Comparison of ENCODE assay signal across 24 cellular contexts in the genomic region with DNA sequence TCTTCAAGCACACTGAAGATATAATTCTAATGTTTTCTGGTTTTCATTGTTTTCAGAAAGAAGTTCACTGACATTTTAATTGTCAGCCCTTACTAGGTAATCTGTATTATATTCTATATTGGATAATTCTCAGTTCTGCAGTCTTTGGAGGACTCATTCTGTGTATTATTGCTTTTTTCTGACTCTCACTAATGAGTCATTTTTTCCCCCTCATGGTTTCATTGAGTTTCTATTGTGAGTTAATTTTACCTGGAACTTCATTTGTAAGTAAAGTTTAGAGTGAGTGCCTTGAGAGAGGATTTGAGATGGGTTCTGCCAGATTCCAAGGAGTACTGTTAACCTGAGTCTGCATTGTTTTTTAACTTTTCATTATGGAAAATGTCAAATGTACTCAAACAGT.
DNase-seq lines count a peak whose midpoint lies in the region; ATAC-seq and TF ChIP-seq lines count a peak whose summit lies in the region.
"Had no signal": no experiment of that assay in that cellular context is flagged by ENCODE, and none has a peak within 500 bp of the region (broad histone marks: within the 10 kb centered on the region; RNA-seq: fewer than 3 reads in every experiment).

No MANE protein-coding gene starts in this region.

- H3K4me3 Mint-ChIP-seq in endodermal cell, result no peak overlapping the region
- H3K4me3 Mint-ChIP-seq: activated naive CD8-positive, alpha-beta T cell treated with anti-CD3 and anti-CD28 coated beads for 36 hours; CD14-positive monocyte; central memory CD8-positive, alpha-beta T cell had no signal

- H3K9me3 Mint-ChIP-seq in endodermal cell, result peaks cover 6% of the 10 kb centered on the region
- H3K9me3 Mint-ChIP-seq: activated T-helper 2 cell treated with anti-CD3 and anti-CD28 coated beads, Interferon-gamma antibody, Interleukin-2, Interleukin-4, amounts not matched to agents 10 μg/mL and 5 μg/mL and 100 μg/mL, durations not matched to agents 14 hours and 24 hours and 36 hours had no signal

- H3K27me3 ChIP-seq in vagina, result no peaks in the 10 kb centered on the region
- H3K27me3 ChIP-seq in endodermal cell (ENCODE audit: control insufficient read depth, insufficient read depth, low read length, poor library complexity, severe bottlenecking), result no peaks in the 10 kb centered on the region
- H3K27me3 ChIP-seq: dorsolateral prefrontal cortex, Peyer's patch had no signal

- H3K9ac ChIP-seq in endodermal cell (ENCODE audit: extremely low read depth, low read length, poor library complexity, severe bottlenecking), result no peak overlapping the region

- intact Hi-C loops in vagina (cut with DNase I), result no loop called here

- ATAC-seq in GM18867 (IDR thresholded peaks at IDR 0.05; ENCODE audit: unreplicated experiment), result peak; percentile 59
- peak; percentile 52 for ATAC-seq in GM21423 (IDR thresholded peaks at IDR 0.05; ENCODE audit: unreplicated experiment)
- ATAC-seq in HG03432 (IDR thresholded peaks at IDR 0.05; ENCODE audit: unreplicated experiment), result peak; percentile 60

- H3K9me3 ChIP-seq in vagina (no peaks in the 10 kb centered on the region), endodermal cell (ENCODE audit: control insufficient read depth, low read length) (no peaks in the 10 kb centered on the region)
- H3K9me3 ChIP-seq: Peyer's patch, prostate gland had no signal

- H3K4me3 ChIP-seq in vagina, result no peak overlapping the region
- no peak overlapping the region for H3K4me3 ChIP-seq in endodermal cell (ENCODE audit: low read length)
- H3K4me3 ChIP-seq: dorsolateral prefrontal cortex, Peyer's patch, prostate gland had no signal

- no peaks in the 10 kb centered on the region for H3K36me3 Mint-ChIP-seq in endodermal cell (ENCODE audit: low read depth)
- H3K36me3 Mint-ChIP-seq: activated naive CD8-positive, alpha-beta T cell treated with anti-CD3 and anti-CD28 coated beads for 36 hours; CD14-positive monocyte had no signal

- no peak for TF ChIP-seq POLR2A in vagina (IDR thresholded peaks at IDR 0.05)

- TF ChIP-seq CTCF in vagina (IDR thresholded peaks at IDR 0.05) (no peak), endodermal cell (conservative IDR thresholded peaks at IDR 0.05) (no peak)

- DNase-seq in vagina (ENCODE audit: extremely low spot score in 2 of 2) (no peak), endodermal cell (no peak), CD1c-positive myeloid dendritic cell (ENCODE audit: extremely low spot score) (no peak)
- no peak for DNase-seq in activated CD4-positive, alpha-beta T cell treated with anti-CD3 and anti-CD28 coated beads for 4 hours
- DNase-seq: activated CD4-positive, alpha-beta T cell treated with anti-CD3 and anti-CD28 coated beads, Interleukin-2, amount 50 U/mL, for 1 hour; activated CD8-positive, alpha-beta memory T cell treated with anti-CD3 and anti-CD28 coated beads, Interleukin-2, amount 50 U/mL, for 4 hours; activated naive CD8-positive, alpha-beta T cell treated with anti-CD3 and anti-CD28 coated beads for 36 hours; dorsolateral prefrontal cortex; glutamatergic neuron; GOT3; kidney glomerular epithelial cell; NCI-H1105 treated with DMSO at 0.1 percent for 48 hours; NCI-H510A treated with DMSO at 0.1 percent for 48 hours; Peyer's patch; T-helper 2 cell; WERI-Rb-1 had no signal

- peaks cover 16% of the 10 kb centered on the region for H3K4me1 Mint-ChIP-seq in endodermal cell
- H3K4me1 Mint-ChIP-seq: activated naive CD8-positive, alpha-beta T cell treated with anti-CD3 and anti-CD28 coated beads for 36 hours; CD14-positive monocyte; central memory CD8-positive, alpha-beta T cell had no signal

- H3K36me3 ChIP-seq in vagina, result no peaks in the 10 kb centered on the region
- H3K36me3 ChIP-seq in endodermal cell (ENCODE audit: control insufficient read depth, insufficient read depth, low read length), result no peaks in the 10 kb centered on the region
- H3K36me3 ChIP-seq: Peyer's patch, prostate gland, WERI-Rb-1 had no signal

- H3K27ac ChIP-seq in vagina, result no peak overlapping the region
- H3K27ac ChIP-seq in endodermal cell (ENCODE audit: low read depth, low read length), result no peak overlapping the region
- H3K27ac ChIP-seq: dorsolateral prefrontal cortex, HL-60, Peyer's patch, prostate gland, WERI-Rb-1 had no signal

- H3K4me1 ChIP-seq in vagina (no peaks in the 10 kb centered on the region), endodermal cell (ENCODE audit: control insufficient read depth, insufficient read depth, low read length) (peaks cover 5% of the 10 kb centered on the region)
- H3K4me1 ChIP-seq: Peyer's patch, prostate gland had no signal

- no peak overlapping the region for H3K27ac Mint-ChIP-seq in endodermal cell
- H3K27ac Mint-ChIP-seq: activated naive CD8-positive, alpha-beta T cell treated with anti-CD3 and anti-CD28 coated beads for 36 hours; activated T-helper 2 cell treated with anti-CD3 and anti-CD28 coated beads, Interferon-gamma antibody, Interleukin-2, Interleukin-4, amounts not matched to agents 10 μg/mL and 5 μg/mL and 100 μg/mL, durations not matched to agents 14 hours and 24 hours and 36 hours; CD14-positive monocyte had no signal

- H3K27me3 Mint-ChIP-seq in endodermal cell (ENCODE audit: insufficient read depth), result no peaks in the 10 kb centered on the region
- H3K27me3 Mint-ChIP-seq: activated naive CD8-positive, alpha-beta T cell treated with anti-CD3 and anti-CD28 coated beads for 36 hours; central memory CD8-positive, alpha-beta T cell had no signal
